ENCODE assay signal across 9 cellular contexts in genomic region chr4:162274354-162274753, GRCh38.
DNase-seq lines count a peak whose midpoint lies in the region; ATAC-seq and TF ChIP-seq lines count a peak whose summit lies in the region.
"Had no signal": no experiment of that assay in that cellular context is flagged by ENCODE, and none has a peak within 500 bp of the region (broad histone marks: within the 10 kb centered on the region; RNA-seq: fewer than 3 reads in every experiment).

No MANE protein-coding gene starts in this region.

- H2BK120ac ChIP-seq in neuronal stem cell (ENCODE audit: low read depth, low read length) = no peak overlapping the region

- H3K4me1 ChIP-seq in MM.1S (ENCODE audit: low read length) (peaks cover 15% of the 10 kb centered on the region), neuronal stem cell (ENCODE audit: control insufficient read depth in 2 of 2, insufficient read depth in 1 of 2, low read depth in 1 of 2, low read length in 2 of 2) (no peaks in the 10 kb centered on the region)
- no peaks in the 10 kb centered on the region for H3K4me1 ChIP-seq in CD8-positive, alpha-beta T cell (ENCODE audit: insufficient read depth, low read length)

- H4K20me1 ChIP-seq in MM.1S (ENCODE audit: insufficient read depth, low read length) = no peaks in the 10 kb centered on the region

- H3K27ac ChIP-seq in MM.1S (ENCODE audit: low read length) (peak overlapping the region; percentile 24; the same call in 1 of the 2 replicates), neuronal stem cell (replicated peaks; ENCODE audit: low read length) (no peak overlapping the region)
- H3K27ac ChIP-seq in CD8-positive, alpha-beta T cell (ENCODE audit: low read depth, low read length) = no peak overlapping the region

- no peaks in the 10 kb centered on the region for H3K27me3 ChIP-seq in MM.1S (replicated peaks; ENCODE audit: insufficient read depth, low read length)
- no peaks in the 10 kb centered on the region for H3K27me3 ChIP-seq in neuronal stem cell (ENCODE audit: control insufficient read depth in 3 of 3, insufficient read depth in 3 of 3, low read depth in 1 of 3, low read length in 3 of 3)
- H3K27me3 ChIP-seq in CD8-positive, alpha-beta T cell (ENCODE audit: insufficient read depth, low read length) = no peaks in the 10 kb centered on the region

- H3K9me3 Mint-ChIP-seq in CD8-positive, alpha-beta T cell = peaks cover 6% of the 10 kb centered on the region

- H3K79me1 ChIP-seq in neuronal stem cell (ENCODE audit: low read depth, low read length) = no peaks in the 10 kb centered on the region

- no peaks in the 10 kb centered on the region for H3K9me3 ChIP-seq in MM.1S (replicated peaks; ENCODE audit: insufficient read depth, low read length)
- no peaks in the 10 kb centered on the region for H3K9me3 ChIP-seq in neuronal stem cell (replicated peaks in 1 of 2; ENCODE audit: control insufficient read depth in 2 of 2, insufficient read depth in 1 of 2, low read depth in 1 of 2, low read length in 2 of 2)
- H3K9me3 ChIP-seq in CD8-positive, alpha-beta T cell (ENCODE audit: low read length) = no peaks in the 10 kb centered on the region

- H4K8ac ChIP-seq in neuronal stem cell (ENCODE audit: low read depth, low read length) = no peak overlapping the region

- H3K9me2 ChIP-seq in MM.1S (replicated peaks; ENCODE audit: insufficient read depth, low read length) = no peaks in the 10 kb centered on the region

- H3K4me2 ChIP-seq in MM.1S (ENCODE audit: low read depth, low read length) = no peak overlapping the region
- H3K4me2 ChIP-seq in neuronal stem cell (ENCODE audit: insufficient read depth, low read length, poor library complexity, severe bottlenecking) = no peak overlapping the region

- no peak overlapping the region for H2AK5ac ChIP-seq in neuronal stem cell (ENCODE audit: low read depth, low read length)

- no peaks in the 10 kb centered on the region for H3K36me3 ChIP-seq in MM.1S (replicated peaks; ENCODE audit: insufficient read depth, low read length)
- H3K36me3 ChIP-seq in neuronal stem cell (replicated peaks in 1 of 2; ENCODE audit: control insufficient read depth in 2 of 2, insufficient read depth in 2 of 2, low read length in 2 of 2) = no peaks in the 10 kb centered on the region
- H3K36me3 ChIP-seq in CD8-positive, alpha-beta T cell (ENCODE audit: insufficient read depth, low read length) = no peaks in the 10 kb centered on the region

- H3K4me3 Mint-ChIP-seq in CD8-positive, alpha-beta T cell = no peak overlapping the region

- intact Hi-C loops in CD8-positive, alpha-beta T cell (cut with DNase I, micrococcal nuclease) = no loop called here

- H4K91ac ChIP-seq in neuronal stem cell (ENCODE audit: low read depth, low read length, poor library complexity) = no peak overlapping the region

- no peak overlapping the region for H2BK15ac ChIP-seq in neuronal stem cell (ENCODE audit: low read length)

- WGBS in neuronal stem cell (ENCODE audit: extremely low coverage in 2 of 2, insufficient read length in 2 of 2, insufficient replicate concordance in 1 of 2), 2 donors = no CpG with 5 or more reads among the region's 1 CpG

- H2BK5ac ChIP-seq in neuronal stem cell (ENCODE audit: low read length) = no peak overlapping the region

- POLR2A ChIA-PET in CD8-positive, alpha-beta T cell (lab: Charles Lee) = no interaction called here

- H2BK12ac ChIP-seq in neuronal stem cell (ENCODE audit: low read length) = no peak overlapping the region

- no peak overlapping the region for H3K27ac Mint-ChIP-seq in CD8-positive, alpha-beta T cell

- H3K79me2 ChIP-seq in MM.1S (ENCODE audit: low read length) = no peaks in the 10 kb centered on the region

- H3K9ac ChIP-seq in MM.1S (ENCODE audit: low read length) (no peak overlapping the region), neuronal stem cell (ENCODE audit: low read depth, low read length, poor library complexity) (no peak overlapping the region)

- H3K4me1 Mint-ChIP-seq in CD8-positive, alpha-beta T cell (ENCODE audit: low read depth) = no peaks in the 10 kb centered on the region

- CTCF ChIA-PET in CD8-positive, alpha-beta T cell (lab: Charles Lee) = no interaction called here

- no peak overlapping the region for H3K23ac ChIP-seq in neuronal stem cell (ENCODE audit: low read depth, low read length, poor library complexity)

- ATAC-seq in GM19025 (IDR thresholded peaks at IDR 0.05; ENCODE audit: low read depth, unreplicated experiment) (peak; percentile 67), HG02840 (IDR thresholded peaks at IDR 0.05; ENCODE audit: low FRiP score, unreplicated experiment) (peak; percentile 64)
- ATAC-seq in CD8-positive, alpha-beta T cell = no peak

- H3K18ac ChIP-seq in neuronal stem cell (ENCODE audit: low read length) = no peak overlapping the region

- peaks cover 3% of the 10 kb centered on the region; the same call in 1 of the 2 replicates for H3F3A ChIP-seq in MM.1S (ENCODE audit: insufficient read depth, low read length)

- no peak overlapping the region for H3K14ac ChIP-seq in neuronal stem cell (ENCODE audit: low read length)

- no peaks in the 10 kb centered on the region for H3K27me3 Mint-ChIP-seq in CD8-positive, alpha-beta T cell (ENCODE audit: low read depth)

- no peak for TF ChIP-seq CTCF in MM.1S (IDR thresholded peaks at IDR 0.05; ENCODE audit: low read length)
- no peak for TF ChIP-seq CTCF in CD8-positive, alpha-beta T cell (IDR thresholded peaks at IDR 0.05)

- peak; percentile 43 for DNase-seq in MM.1S
- peak; percentile 9 for DNase-seq in putamen (ENCODE audit: low spot score)
- no peak for DNase-seq in GF-D8 (lab: John Stamatoyannopoulos, UW)
- no peak for DNase-seq in neuronal stem cell (ENCODE audit: low spot score)
- no peak for DNase-seq in CD8-positive, alpha-beta T cell
- no peak for DNase-seq in activated effector memory CD4-positive, alpha-beta T cell treated with anti-CD3 and anti-CD28 coated beads, Interleukin-2, amount 50 U/mL, for 16 hours
- DNase-seq: activated CD8-positive, alpha-beta memory T cell treated with anti-CD3 and anti-CD28 coated beads, Interleukin-2, amount 50 U/mL, for 48 hours had no signal

- H3K4me3 ChIP-seq in MM.1S (ENCODE audit: low read length) (no peak overlapping the region), neuronal stem cell (ENCODE audit: low read length in 2 of 2) (no peak overlapping the region)
- H3K4me3 ChIP-seq in CD8-positive, alpha-beta T cell (ENCODE audit: low read depth, low read length) = no peak overlapping the region

- H2AFZ ChIP-seq in MM.1S (ENCODE audit: low read length) (no peak overlapping the region), neuronal stem cell (ENCODE audit: low read length) (no peak overlapping the region)

- H3K36me3 Mint-ChIP-seq in CD8-positive, alpha-beta T cell = no peaks in the 10 kb centered on the region

- no peak overlapping the region for H3K4ac ChIP-seq in neuronal stem cell (ENCODE audit: low read length)

Comparison
In these comparisons a context has a peak if more than half of its experiments do, and no peak if none do; other contexts are left out.
1. DNase-seq: peak in MM.1S (single experiment) and putamen (single experiment); none in GF-D8 (single experiment), neuronal stem cell (single experiment), CD8-positive, alpha-beta T cell (0 of 7) and activated effector memory CD4-positive, alpha-beta T cell treated with anti-CD3 and anti-CD28 coated beads, Interleukin-2, amount 50 U/mL, for 16 hours (single experiment).